Comparison of ENCODE assay signal across 16 cellular contexts in the genomic region with DNA sequence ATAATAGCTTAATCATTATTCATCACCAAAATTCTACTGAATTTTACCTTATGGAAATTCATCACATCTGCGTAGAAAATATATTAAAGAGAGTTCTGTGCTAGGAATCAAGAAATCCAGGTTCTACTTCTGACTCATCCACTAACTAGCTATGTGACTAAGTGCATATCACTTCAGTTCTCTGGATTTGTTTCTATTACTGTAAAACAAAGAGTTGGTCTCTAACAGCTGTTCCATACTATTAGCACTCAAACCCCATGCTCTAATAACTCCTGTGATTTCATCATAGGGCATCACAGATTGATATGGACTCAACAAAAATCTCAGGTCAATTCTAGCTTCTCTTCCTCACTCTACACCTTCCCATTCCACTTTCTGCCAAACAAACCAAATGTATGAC.
A peak's percentile ranks its signal among the peaks of the same experiment; 100 is the strongest.
DNase-seq lines count a peak whose midpoint lies in the region; ATAC-seq and TF ChIP-seq lines count a peak whose summit lies in the region.
"Had no signal": no experiment of that assay in that cellular context is flagged by ENCODE, and none has a peak within 500 bp of the region (broad histone marks: within the 10 kb centered on the region; RNA-seq: fewer than 3 reads in every experiment).

No MANE protein-coding gene starts in this region.

- H3K9me3 Mint-ChIP-seq in MCF 10A (ENCODE audit: unreplicated experiment), result no peaks in the 10 kb centered on the region
- H3K9me3 Mint-ChIP-seq in WTC11, result no peaks in the 10 kb centered on the region
- H3K9me3 Mint-ChIP-seq in activated CD4-positive, alpha-beta T cell treated with anti-CD3 and anti-CD28 coated beads, Interleukin-2, amount 10 ng/mL, durations not matched to agents 24 days and 14 days, result no peaks in the 10 kb centered on the region

- BruUV-seq in MCF 10A (replicated peaks; lab: Mats Ljungman, UMichigan), result no TSS peak

- H3K27ac ChIP-seq in breast epithelium, result no peak overlapping the region
- H3K27ac ChIP-seq in SK-N-SH (ENCODE audit: low read depth in 2 of 2, low read length in 1 of 2), result no peak overlapping the region
- H3K27ac ChIP-seq in right lobe of liver, result no peak overlapping the region
- H3K27ac ChIP-seq: prostate gland had no signal

- no peak overlapping the region for H2AFZ ChIP-seq in SK-N-SH (ENCODE audit: low read depth)

- no peak overlapping the region for H3K4me3 Mint-ChIP-seq in MCF 10A (ENCODE audit: unreplicated experiment)
- no peak overlapping the region for H3K4me3 Mint-ChIP-seq in WTC11
- H3K4me3 Mint-ChIP-seq in activated CD4-positive, alpha-beta T cell treated with anti-CD3 and anti-CD28 coated beads, Interleukin-2, amount 10 ng/mL, durations not matched to agents 24 days and 14 days, result no peak overlapping the region
- H3K4me3 Mint-ChIP-seq: B cell had no signal

- POLR2A ChIA-PET in MCF 10A (lab: Yijun Ruan, JAX) (no interaction called here), SK-N-SH (lab: Yijun Ruan, JAX) (no interaction called here), WTC11 (lab: Charles Lee) (no interaction called here)

- no peak overlapping the region for H3K9ac ChIP-seq in SK-N-SH

- no peaks in the 10 kb centered on the region for H3K36me3 ChIP-seq in breast epithelium
- no peaks in the 10 kb centered on the region for H3K36me3 ChIP-seq in SK-N-SH (replicated peaks in 1 of 2; ENCODE audit: control insufficient read depth in 1 of 2, insufficient read depth in 2 of 2, low read length in 1 of 2)
- no peaks in the 10 kb centered on the region for H3K36me3 ChIP-seq in right lobe of liver
- H3K36me3 ChIP-seq: prostate gland had no signal

- 88% methylated on average over 1 of the region's 1 CpG for WGBS in SK-N-SH (ENCODE audit: low lambda C conversion rate)
- WGBS in right lobe of liver (ENCODE audit: insufficient coverage, low coverage, low lambda C conversion rate, missing lambda C conversion rate), result 67% methylated on average over 1 of the region's 1 CpG

- H3K4me3 ChIP-seq in breast epithelium, result no peak overlapping the region
- H3K4me3 ChIP-seq in SK-N-SH (ENCODE audit: low read depth in 2 of 2, low read length in 1 of 2), result no peak overlapping the region
- H3K4me3 ChIP-seq in right lobe of liver, result no peak overlapping the region
- H3K4me3 ChIP-seq: GM12878, prostate gland had no signal

- no peaks in the 10 kb centered on the region for H4K20me1 ChIP-seq in SK-N-SH (ENCODE audit: insufficient read depth)

- TF ChIP-seq RAD21 in SK-N-SH (IDR thresholded peaks at IDR 0.05; ENCODE audit: low read length), result no peak

- H3K36me3 Mint-ChIP-seq in MCF 10A (ENCODE audit: insufficient read depth, unreplicated experiment), result peaks cover 5% of the 10 kb centered on the region
- H3K36me3 Mint-ChIP-seq in WTC11, result no peaks in the 10 kb centered on the region
- H3K36me3 Mint-ChIP-seq in activated CD4-positive, alpha-beta T cell treated with anti-CD3 and anti-CD28 coated beads, Interleukin-2, amount 10 ng/mL, durations not matched to agents 24 days and 14 days (ENCODE audit: low read depth), result peaks cover 8% of the 10 kb centered on the region

- H3F3A ChIP-seq in SK-N-SH (replicated peaks; ENCODE audit: insufficient read depth), result no peaks in the 10 kb centered on the region

- TF ChIP-seq CTCF in MCF 10A (IDR thresholded peaks at IDR 0.05; ENCODE audit: unreplicated experiment) (no peak), breast epithelium (IDR thresholded peaks at IDR 0.05) (no peak), SK-N-SH (IDR thresholded peaks at IDR 0.05) (no peak), WTC11 (IDR thresholded peaks at IDR 0.05) (no peak), right lobe of liver (IDR thresholded peaks at IDR 0.05) (no peak)

- H3K4me2 ChIP-seq in SK-N-SH, result no peak overlapping the region

- ATAC-seq in GM19395 (IDR thresholded peaks at IDR 0.05; ENCODE audit: unreplicated experiment) (no peak), WTC11 (no peak), right lobe of liver (no peak)
- ATAC-seq: GM12878 had no signal

- H3K79me2 ChIP-seq in SK-N-SH (ENCODE audit: insufficient read depth), result no peaks in the 10 kb centered on the region

- H3K4me1 Mint-ChIP-seq in MCF 10A (ENCODE audit: insufficient read depth, unreplicated experiment) (peaks cover 12% of the 10 kb centered on the region), WTC11 (peaks cover 16% of the 10 kb centered on the region)
- peaks cover 21% of the 10 kb centered on the region for H3K4me1 Mint-ChIP-seq in activated CD4-positive, alpha-beta T cell treated with anti-CD3 and anti-CD28 coated beads, Interleukin-2, amount 10 ng/mL, durations not matched to agents 24 days and 14 days
- H3K4me1 Mint-ChIP-seq: B cell had no signal

- intact Hi-C loops in MCF 10A (cut with micrococcal nuclease), result no loop called here
- intact Hi-C loops in breast epithelium (cut with DNase I; ENCODE audit: low total_unique reads), result no loop called here
- intact Hi-C loops in activated CD4-positive, alpha-beta T cell treated with anti-CD3 and anti-CD28 coated beads, Interleukin-2, amount 10 ng/mL, durations not matched to agents 24 days and 14 days (cut with micrococcal nuclease), result no loop called here
- intact Hi-C loops in right lobe of liver (cut with DNase I), result no loop called here

- no peaks in the 10 kb centered on the region for H3K27me3 Mint-ChIP-seq in MCF 10A (ENCODE audit: insufficient read depth, unreplicated experiment)
- H3K27me3 Mint-ChIP-seq in WTC11 (ENCODE audit: low read depth), result no peaks in the 10 kb centered on the region
- H3K27me3 Mint-ChIP-seq in activated CD4-positive, alpha-beta T cell treated with anti-CD3 and anti-CD28 coated beads, Interleukin-2, amount 10 ng/mL, durations not matched to agents 24 days and 14 days, result no peaks in the 10 kb centered on the region
- H3K27me3 Mint-ChIP-seq: B cell had no signal

- TF ChIP-seq POLR2A in breast epithelium (IDR thresholded peaks at IDR 0.05) (no peak), right lobe of liver (IDR thresholded peaks at IDR 0.05) (no peak)

- peak; percentile 29 for DNase-seq in MCF 10A (ENCODE audit: unreplicated experiment)
- DNase-seq in breast epithelium (ENCODE audit: low spot score in 2 of 2), result no peak
- no peak for DNase-seq in SK-N-SH
- DNase-seq in fibroblast of peridontal ligament (ENCODE audit: extremely low read depth), result peak; percentile 23
- DNase-seq in WTC11 (ENCODE audit: low spot score), result no peak
- no peak for DNase-seq in activated CD4-positive, alpha-beta T cell treated with anti-CD3 and anti-CD28 coated beads, Interleukin-2, amount 10 ng/mL, durations not matched to agents 24 days and 14 days
- no peak for DNase-seq in right lobe of liver
- DNase-seq: activated gamma-delta T cell; cortex of kidney; foreskin melanocyte; NCI-H2171 treated with DMSO at 0.1 percent for 48 hours; stimulated activated CD4-positive, alpha-beta T cell treated with anti-CD3 and anti-CD28 coated beads, Interleukin-2, amount 100 ng/mL, for 24 hours had no signal

- no peaks in the 10 kb centered on the region for H3K9me2 ChIP-seq in SK-N-SH

- H3K9me3 ChIP-seq in breast epithelium (no peaks in the 10 kb centered on the region), SK-N-SH (no peaks in the 10 kb centered on the region), right lobe of liver (no peaks in the 10 kb centered on the region)
- H3K9me3 ChIP-seq: prostate gland had no signal

- H3K27ac Mint-ChIP-seq in MCF 10A (ENCODE audit: low read depth, unreplicated experiment) (no peak overlapping the region), WTC11 (no peak overlapping the region)
- H3K27ac Mint-ChIP-seq in activated CD4-positive, alpha-beta T cell treated with anti-CD3 and anti-CD28 coated beads, Interleukin-2, amount 10 ng/mL, durations not matched to agents 24 days and 14 days, result no peak overlapping the region
- H3K27ac Mint-ChIP-seq: B cell had no signal

- no peaks in the 10 kb centered on the region for H3K27me3 ChIP-seq in breast epithelium
- H3K27me3 ChIP-seq in SK-N-SH (ENCODE audit: insufficient read depth), result no peaks in the 10 kb centered on the region
- no peaks in the 10 kb centered on the region for H3K27me3 ChIP-seq in right lobe of liver

- no peaks in the 10 kb centered on the region for H3K4me1 ChIP-seq in breast epithelium
- H3K4me1 ChIP-seq in SK-N-SH (ENCODE audit: control insufficient read depth in 1 of 2, insufficient read depth in 2 of 2, low read depth in 1 of 2, low read length in 1 of 2), result no peaks in the 10 kb centered on the region
- H3K4me1 ChIP-seq in right lobe of liver, result no peaks in the 10 kb centered on the region
- H3K4me1 ChIP-seq: prostate gland had no signal

- no peak for TF ChIP-seq EP300 in SK-N-SH (IDR thresholded peaks at IDR 0.05; ENCODE audit: borderline replicate concordance in 1 of 2, low read depth in 1 of 2, low read length in 1 of 2)

- CTCF ChIA-PET in MCF 10A (lab: Yijun Ruan, JAX) (interaction anchor here (0.6 to 0.7 kb wide), 4 partner anchors 444 to 1123 kb away, joined by 3 to 4 read pairs (median 3); no protein-coding TSS in a partner anchor), SK-N-SH (lab: Yijun Ruan, JAX) (no interaction called here), WTC11 (lab: Charles Lee) (no interaction called here)

TF ChIP-seq in SK-N-SH, 30 proteins besides CTCF, POLR2A, EP300 and RAD21 (continues in another document):
- TF ChIP-seq, protein P1, sequence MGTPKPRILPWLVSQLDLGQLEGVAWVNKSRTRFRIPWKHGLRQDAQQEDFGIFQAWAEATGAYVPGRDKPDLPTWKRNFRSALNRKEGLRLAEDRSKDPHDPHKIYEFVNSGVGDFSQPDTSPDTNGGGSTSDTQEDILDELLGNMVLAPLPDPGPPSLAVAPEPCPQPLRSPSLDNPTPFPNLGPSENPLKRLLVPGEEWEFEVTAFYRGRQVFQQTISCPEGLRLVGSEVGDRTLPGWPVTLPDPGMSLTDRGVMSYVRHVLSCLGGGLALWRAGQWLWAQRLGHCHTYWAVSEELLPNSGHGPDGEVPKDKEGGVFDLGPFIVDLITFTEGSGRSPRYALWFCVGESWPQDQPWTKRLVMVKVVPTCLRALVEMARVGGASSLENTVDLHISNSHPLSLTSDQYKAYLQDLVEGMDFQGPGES (IDR thresholded peaks at IDR 0.05; ENCODE audit: low read depth, low read length), result no peak
- no peak for TF ChIP-seq MEF2A (IDR thresholded peaks at IDR 0.05; ENCODE audit: borderline replicate concordance, low read depth)

TF ChIP-seq in WTC11, 78 proteins besides CTCF, POLR2A, EP300 and RAD21 (continues in another document):
- TF ChIP-seq CREM (CRISPR knock-in tag; IDR thresholded peaks at IDR 0.05) (no peak), TCF7 (CRISPR knock-in tag; IDR thresholded peaks at IDR 0.05; ENCODE audit: low read depth) (no peak), GTF2I (CRISPR knock-in tag; conservative IDR thresholded peaks at IDR 0.05) (no peak), ELF4 (CRISPR knock-in tag; IDR thresholded peaks at IDR 0.05; ENCODE audit: low read depth) (no peak)
- TF ChIP-seq, protein P2, sequence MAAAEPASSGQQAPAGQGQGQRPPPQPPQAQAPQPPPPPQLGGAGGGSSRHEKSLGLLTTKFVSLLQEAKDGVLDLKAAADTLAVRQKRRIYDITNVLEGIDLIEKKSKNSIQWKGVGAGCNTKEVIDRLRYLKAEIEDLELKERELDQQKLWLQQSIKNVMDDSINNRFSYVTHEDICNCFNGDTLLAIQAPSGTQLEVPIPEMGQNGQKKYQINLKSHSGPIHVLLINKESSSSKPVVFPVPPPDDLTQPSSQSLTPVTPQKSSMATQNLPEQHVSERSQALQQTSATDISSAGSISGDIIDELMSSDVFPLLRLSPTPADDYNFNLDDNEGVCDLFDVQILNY (CRISPR knock-in tag; IDR thresholded peaks at IDR 0.05), result no peak

Comparison
In these comparisons a context has a peak if more than half of its experiments do, and no peak if none do; other contexts are left out.
1. DNase-seq: peak in MCF 10A (single experiment) and fibroblast of peridontal ligament (single experiment); none in breast epithelium (0 of 2), SK-N-SH (single experiment), WTC11 (single experiment), activated CD4-positive, alpha-beta T cell treated with anti-CD3 and anti-CD28 coated beads, Interleukin-2, amount 10 ng/mL, durations not matched to agents 24 days and 14 days (single experiment) and right lobe of liver (0 of 3).